In genomic region chr2:31213883-31214637, GRCh38 we compare ENCODE assay signal across 14 cellular contexts. TPM values are rescaled to one million over a fixed set of nuclear protein-coding genes. Genes with fewer than 3 reads are reported as not detected.
DNase-seq lines count a peak whose midpoint lies in the region; ATAC-seq, FAIRE-seq and TF ChIP-seq lines count a peak whose summit lies in the region.
"Had no signal": no experiment of that assay in that cellular context is flagged by ENCODE, and none has a peak within 500 bp of the region (broad histone marks: within the 10 kb centered on the region; RNA-seq: fewer than 3 reads in every experiment).

No MANE protein-coding gene starts in this region.

- H3K27me3 ChIP-seq in CD8-positive, alpha-beta T cell (ENCODE audit: insufficient read depth, low read length): no peaks in the 10 kb centered on the region
- no peaks in the 10 kb centered on the region for H3K27me3 ChIP-seq in Karpas-422 (ENCODE audit: low read length)
- no peaks in the 10 kb centered on the region for H3K27me3 ChIP-seq in GM12878 (replicated peaks in 1 of 2; ENCODE audit: control insufficient read depth in 2 of 2, insufficient read depth in 2 of 2, low read length in 1 of 2)
- H3K27me3 ChIP-seq in trophoblast cell (ENCODE audit: insufficient read depth, low read length): no peaks in the 10 kb centered on the region
- H3K27me3 ChIP-seq: Peyer's patch had no signal

- 21% methylated on average over 5 of the region's 5 CpGs for WGBS in GM12878 (ENCODE audit: insufficient coverage, insufficient replicate concordance, low lambda C conversion rate, missing lambda C conversion rate)
- no CpG with 5 or more reads among the region's 5 CpGs for WGBS in trophoblast cell (ENCODE audit: extremely low coverage, insufficient coverage, insufficient read length)

- peaks cover 10% of the 10 kb centered on the region for H3K4me1 Mint-ChIP-seq in CD8-positive, alpha-beta T cell (ENCODE audit: low read depth)

- in situ Hi-C loops in GM12878 (cut with MboI): no loop called here
- in situ Hi-C loops in G401 (cut with HindIII; ENCODE audit: low sequenced_read_pairs): no loop called here

- no peak overlapping the region for H3K4me3 Mint-ChIP-seq in CD8-positive, alpha-beta T cell

- no peaks in the 10 kb centered on the region for H3K36me3 Mint-ChIP-seq in CD8-positive, alpha-beta T cell

- no peak overlapping the region for H3K4ac ChIP-seq in trophoblast cell (ENCODE audit: low read depth, low read length)

- H3K79me1 ChIP-seq in trophoblast cell (ENCODE audit: low read length): peaks cover 2% of the 10 kb centered on the region

- CTCF ChIA-PET in CD8-positive, alpha-beta T cell (lab: Charles Lee): interaction anchor here (0.5 kb wide), 1 partner anchor 1049 kb away, joined by 3 read pairs; no protein-coding TSS in a partner anchor
- CTCF ChIA-PET in GM12878 (lab: Yijun Ruan, JAX): no interaction called here

- RAD21 ChIA-PET in GM12878 (lab: Charles Lee; ENCODE audit: unreplicated experiment): no interaction called here

- intact Hi-C loops in CD8-positive, alpha-beta T cell (cut with DNase I, micrococcal nuclease): no loop called here
- intact Hi-C loops in GM12878 (cut with micrococcal nuclease; ENCODE audit: unreplicated experiment): no loop called here

- no peak for TF ChIP-seq CTCF in CD8-positive, alpha-beta T cell (IDR thresholded peaks at IDR 0.05)
- TF ChIP-seq CTCF in GM12878 (IDR thresholded peaks at IDR 0.05 in 2 of 3, conservative IDR thresholded peaks at IDR 0.05 in 1 of 3; ENCODE audit: control insufficient read depth in 2 of 3, extremely low read depth in 1 of 3, insufficient read depth in 1 of 3, low read depth in 3 of 3, low read length in 3 of 3): no peak

- no TSS peak for BruUV-seq in GM12878 (replicated peaks; lab: Mats Ljungman, UMichigan)

- H2AK5ac ChIP-seq in trophoblast cell (ENCODE audit: low read length): no peak overlapping the region

- no peaks in the 10 kb centered on the region for H3K9me3 ChIP-seq in CD8-positive, alpha-beta T cell (ENCODE audit: low read length)
- H3K9me3 ChIP-seq in Karpas-422 (ENCODE audit: low read length): no peaks in the 10 kb centered on the region
- no peaks in the 10 kb centered on the region for H3K9me3 ChIP-seq in GM12878 (replicated peaks; ENCODE audit: control insufficient read depth, insufficient read depth, low read length)
- no peaks in the 10 kb centered on the region for H3K9me3 ChIP-seq in trophoblast cell (ENCODE audit: insufficient read depth, low read depth, low read length)
- H3K9me3 ChIP-seq: Peyer's patch had no signal

- ATAC-seq in CD8-positive, alpha-beta T cell: no peak
- ATAC-seq in GM12878: no peak
- ATAC-seq in HG03432 (IDR thresholded peaks at IDR 0.05; ENCODE audit: unreplicated experiment): no peak

- H3K23ac ChIP-seq in trophoblast cell (ENCODE audit: low read length): no peak overlapping the region

- no peak for TF ChIP-seq EP300 in GM12878 (IDR thresholded peaks at IDR 0.05; ENCODE audit: borderline replicate concordance in 1 of 2, control insufficient read depth in 1 of 2, low read depth in 2 of 2, low read length in 2 of 2)

- no peak overlapping the region for H3K18ac ChIP-seq in trophoblast cell (ENCODE audit: low read length)

- H3K9me3 Mint-ChIP-seq in CD8-positive, alpha-beta T cell: no peaks in the 10 kb centered on the region

- no peak overlapping the region for H4K8ac ChIP-seq in trophoblast cell (ENCODE audit: low read depth, low read length)

- SMC1A ChIA-PET in GM12878 (lab: Charles Lee; ENCODE audit: uncharacterized antibody, unreplicated experiment): interaction anchor here (1.1 kb wide), 1 partner anchor 13 kb away, joined by 3 read pairs; no protein-coding TSS in a partner anchor

- H3K27ac Mint-ChIP-seq in CD8-positive, alpha-beta T cell: peak overlapping the region; percentile 20

- H3K4me2 ChIP-seq in Karpas-422 (ENCODE audit: low read depth, low read length, poor library complexity, severe bottlenecking): peak overlapping the region; percentile 42
- no peak overlapping the region for H3K4me2 ChIP-seq in GM12878 (ENCODE audit: control insufficient read depth, insufficient read depth)
- H3K4me2 ChIP-seq in trophoblast cell (ENCODE audit: low read length): no peak overlapping the region

- H3K4me3 ChIP-seq in CD8-positive, alpha-beta T cell (ENCODE audit: low read depth, low read length): no peak overlapping the region
- H3K4me3 ChIP-seq in Karpas-422 (ENCODE audit: low read length) (no peak overlapping the region; the same call in 1 of the 2 replicates), GM12878 (no peak overlapping the region), trophoblast cell (ENCODE audit: low read depth, low read length) (no peak overlapping the region)
- H3K4me3 ChIP-seq: Peyer's patch had no signal

- H2AFZ ChIP-seq in Karpas-422 (ENCODE audit: low read length): 0 out of 2 replicates have a peak overlapping the region, but pooled peaks have one; percentile 2
- no peak overlapping the region for H2AFZ ChIP-seq in GM12878 (ENCODE audit: control insufficient read depth, low read depth, low read length)
- H2AFZ ChIP-seq in trophoblast cell (ENCODE audit: insufficient read depth, low read length, poor library complexity): no peak overlapping the region

- H3K36me3 ChIP-seq in CD8-positive, alpha-beta T cell (ENCODE audit: insufficient read depth, low read length): no peaks in the 10 kb centered on the region
- no peaks in the 10 kb centered on the region for H3K36me3 ChIP-seq in Karpas-422 (ENCODE audit: insufficient read depth, low read length)
- no peaks in the 10 kb centered on the region for H3K36me3 ChIP-seq in GM12878 (ENCODE audit: control insufficient read depth in 2 of 2, insufficient read depth in 2 of 2, low read length in 1 of 2)
- no peaks in the 10 kb centered on the region for H3K36me3 ChIP-seq in trophoblast cell (ENCODE audit: control insufficient read depth in 1 of 2, insufficient read depth in 2 of 2, low read length in 2 of 2)
- H3K36me3 ChIP-seq: Peyer's patch had no signal

- no peak for FAIRE-seq in GM12878 (lab: Jason Lieb, UNC)

- no peak for TF ChIP-seq POLR2A in GM12878 (IDR thresholded peaks at IDR 0.05; ENCODE audit: low read depth, low read length)

- H3K14ac ChIP-seq in trophoblast cell (ENCODE audit: low read length): no peak overlapping the region

- H3K9me2 ChIP-seq in Karpas-422 (replicated peaks; ENCODE audit: insufficient read depth, low read length): no peaks in the 10 kb centered on the region

- no peak overlapping the region for H4K12ac ChIP-seq in trophoblast cell (ENCODE audit: low read depth, low read length)

- H3K27ac ChIP-seq in CD8-positive, alpha-beta T cell (ENCODE audit: low read depth, low read length): no peak overlapping the region
- peak overlapping the region; percentile 57 for H3K27ac ChIP-seq in Karpas-422 (ENCODE audit: low read length)
- no peak overlapping the region for H3K27ac ChIP-seq in GM12878 (ENCODE audit: control insufficient read depth, insufficient read depth)
- H3K27ac ChIP-seq in trophoblast cell (ENCODE audit: low read depth, low read length): no peak overlapping the region

- no peak for DNase-seq in CD8-positive, alpha-beta T cell
- no peak for DNase-seq in Karpas-422
- DNase-seq in GM12878 (ENCODE audit: low read depth, low spot score): no peak
- DNase-seq in trophoblast cell: no peak
- no peak for DNase-seq in activated CD4-positive, alpha-beta T cell treated with anti-CD3 and anti-CD28 coated beads for 4 hours
- DNase-seq in G401 (ENCODE audit: low spot score): no peak
- DNase-seq in activated CD4-positive, alpha-beta T cell treated with anti-CD3 and anti-CD28 coated beads for 48 hours: no peak
- DNase-seq: ACHN, H7, NCI-H2107, NCI-H748 treated with DMSO at 0.1 percent for 48 hours, Peyer's patch, SIG-M5 had no signal

- H2BK5ac ChIP-seq in trophoblast cell (ENCODE audit: low read depth, low read length, poor library complexity): no peak overlapping the region

- H2BK12ac ChIP-seq in trophoblast cell (ENCODE audit: low read length): peak overlapping the region; percentile 28

- H3K9ac ChIP-seq in Karpas-422 (ENCODE audit: low read length): peak overlapping the region; percentile 34; the same call in 1 of the 2 replicates
- H3K9ac ChIP-seq in GM12878 (ENCODE audit: control insufficient read depth, insufficient read depth, low read length): no peak overlapping the region
- H3K9ac ChIP-seq in trophoblast cell (ENCODE audit: low read length): no peak overlapping the region

- no peak overlapping the region for H2BK120ac ChIP-seq in trophoblast cell (ENCODE audit: insufficient read depth, low read length, poor library complexity)

- H3K79me2 ChIP-seq in Karpas-422 (ENCODE audit: low read length) (no peaks in the 10 kb centered on the region), GM12878 (ENCODE audit: control insufficient read depth, insufficient read depth, low read length) (no peaks in the 10 kb centered on the region), trophoblast cell (ENCODE audit: control insufficient read depth, insufficient read depth, low read length, poor library complexity) (no peaks in the 10 kb centered on the region)

- H4K20me1 ChIP-seq in Karpas-422 (ENCODE audit: insufficient read depth, low read depth, low read length) (no peaks in the 10 kb centered on the region), GM12878 (ENCODE audit: control insufficient read depth, insufficient read depth) (no peaks in the 10 kb centered on the region)

- POLR2A ChIA-PET in CD8-positive, alpha-beta T cell (lab: Charles Lee): no interaction called here
- POLR2A ChIA-PET in GM12878 (lab: Charles Lee): interaction anchor here (0.9 kb wide), 1 partner anchor 46 kb away, joined by 3 read pairs; no protein-coding TSS in a partner anchor

- no peaks in the 10 kb centered on the region for H3K4me1 ChIP-seq in CD8-positive, alpha-beta T cell (ENCODE audit: insufficient read depth, low read length)
- H3K4me1 ChIP-seq in Karpas-422 (ENCODE audit: low read length) (peaks cover 65% of the 10 kb centered on the region), GM12878 (ENCODE audit: control insufficient read depth, insufficient read depth, low read length) (peaks cover 41% of the 10 kb centered on the region), trophoblast cell (ENCODE audit: control insufficient read depth in 1 of 2, insufficient read depth in 2 of 2, low read length in 2 of 2) (peaks cover 7 to 19% of the 10 kb centered on the region in 2 experiments)
- H3K4me1 ChIP-seq: Peyer's patch had no signal

- no peak overlapping the region for H4K91ac ChIP-seq in trophoblast cell (ENCODE audit: low read depth, low read length)

- TF ChIP-seq RAD21 in GM12878 (IDR thresholded peaks at IDR 0.05; ENCODE audit: insufficient read depth, low read depth, low read length): no peak

- H3K27me3 Mint-ChIP-seq in CD8-positive, alpha-beta T cell (ENCODE audit: low read depth): no peaks in the 10 kb centered on the region

RNA-seq across cellular contexts. Expression of gene CAPN14, which starts 3.3 kb away (rescaled TPM):
- under 1 TPM; 0.08 to 0.14 TPM for total RNA-seq in CD8-positive, alpha-beta T cell
- total RNA-seq in Karpas-422 (2014; rRNA removed; shearing (Covaris generic); ENCODE audit: low replicate concordance): 2.0 and 2.6 TPM in 2 replicates
- 2.8 and 3.2 TPM in 2 replicates for total RNA-seq in GM12878 (2013; cell fraction: nucleolus; rRNA removed)
- 1.1 and 1.4 TPM in 2 replicates for total RNA-seq in GM12878 (2014; rRNA removed)
- total RNA-seq in GM12878 (2014; rRNA removed; fragmentation: Illumina TruSeq; extraction: Trizol): 1.3 and 1.4 TPM in 2 replicates
- total RNA-seq in GM12878 (2021): 1.3 and 1.5 TPM in 2 replicates
- 0.16 TPM for polyA plus RNA-seq in GM12878 (2011; ENCODE audit: low read depth)
- polyA plus RNA-seq in GM12878 (2011; rRNA removed): 1.2 and 1.5 TPM in 2 replicates
- polyA plus RNA-seq in GM12878 (2011; cell fraction: cytosol; rRNA removed): 0.90 and 1.0 TPM in 2 replicates
- 2.1 and 2.2 TPM in 2 replicates for polyA plus RNA-seq in GM12878 (2011; cell fraction: nucleus; rRNA removed)
- polyA plus RNA-seq in GM12878 (2012): 0.29 and 0.34 TPM in 2 replicates
- 1.5 and 1.8 TPM in 2 replicates for polyA plus RNA-seq in GM12878 (2014; fragmentation: Illumina TruSeq; extraction: Trizol)
- under 1 TPM; 0.08 to 0.22 TPM for polyA plus RNA-seq in GM12878 (2014; fragmentation: Nextera tagmentation; extraction: Ambion mirVana)
- polyA plus RNA-seq in GM12878 (2014; rRNA removed): 1.4 TPM in 2 replicates
- polyA plus RNA-seq in GM12878 (2016; fragmentation: Nextera tagmentation; extraction: Ambion mirVana): under 1 TPM; 0.64 to 0.72 TPM
- polyA minus RNA-seq in GM12878 (2011; rRNA and poly(A)+ RNA removed): 1.2 and 1.4 TPM in 2 replicates
- polyA minus RNA-seq in GM12878 (2011; cell fraction: cytosol; rRNA and poly(A)+ RNA removed): 0.40 TPM in 1 of 2 replicates, not detected in the other
- 0.85 and 1.5 TPM in 2 replicates for polyA minus RNA-seq in GM12878 (2011; cell fraction: nucleus; rRNA and poly(A)+ RNA removed)
- 0.64 and 0.81 TPM in 2 replicates for polyA plus RNA-seq in trophoblast cell (2013)
- not detected in 2 replicates for total RNA-seq in G401 (2014; rRNA removed; shearing (Covaris generic))

RNA-seq across cellular contexts. Expression of gene EHD3, which starts 19.9 kb away (rescaled TPM):
- under 1 TPM; 0.81 to 0.95 TPM for total RNA-seq in CD8-positive, alpha-beta T cell
- total RNA-seq in Karpas-422 (2014; rRNA removed; shearing (Covaris generic); ENCODE audit: low replicate concordance): 152 and 200 TPM in 2 replicates
- total RNA-seq in GM12878 (2013; cell fraction: nucleolus; rRNA removed): 4.6 and 4.9 TPM in 2 replicates
- total RNA-seq in GM12878 (2014; rRNA removed) (10.0 and 10.2 TPM in 2 replicates), GM12878 (2014; rRNA removed; fragmentation: Illumina TruSeq; extraction: Trizol) (6.9 and 7.1 TPM in 2 replicates), GM12878 (2021) (10.8 and 10.9 TPM in 2 replicates)
- polyA plus RNA-seq in GM12878 (2011; ENCODE audit: low read depth): 0.89 TPM
- polyA plus RNA-seq in GM12878 (2011; rRNA removed) (3.4 and 6.1 TPM in 2 replicates), GM12878 (2014; fragmentation: Illumina TruSeq; extraction: Trizol) (6.6 and 9.3 TPM in 2 replicates), GM12878 (2014; fragmentation: Nextera tagmentation; extraction: Ambion mirVana) (1 to 10 TPM; 1.1 to 1.5 TPM), GM12878 (2014; rRNA removed) (9.4 and 9.8 TPM in 2 replicates), GM12878 (2016; fragmentation: Nextera tagmentation; extraction: Ambion mirVana) (1 to 10 TPM; 8.1 to 8.3 TPM)
- polyA plus RNA-seq in GM12878 (2011; cell fraction: cytosol; rRNA removed): 6.3 and 8.2 TPM in 2 replicates
- polyA plus RNA-seq in GM12878 (2011; cell fraction: nucleus; rRNA removed): 3.3 and 4.2 TPM in 2 replicates
- polyA plus RNA-seq in GM12878 (2012): 1.0 and 1.1 TPM in 2 replicates
- polyA minus RNA-seq in GM12878 (2011; rRNA and poly(A)+ RNA removed): 8.9 and 9.0 TPM in 2 replicates
- polyA minus RNA-seq in GM12878 (2011; cell fraction: cytosol; rRNA and poly(A)+ RNA removed): 2.1 and 3.1 TPM in 2 replicates
- 2.2 and 3.7 TPM in 2 replicates for polyA minus RNA-seq in GM12878 (2011; cell fraction: nucleus; rRNA and poly(A)+ RNA removed)
- polyA plus RNA-seq in trophoblast cell (2013): 26.5 and 29.5 TPM in 2 replicates
- total RNA-seq in G401 (2014; rRNA removed; shearing (Covaris generic)): 3.5 and 4.9 TPM in 2 replicates

Comparison
In these comparisons a context has a peak if more than half of its experiments do, and no peak if none do; other contexts are left out.
1. RNA of gene EHD3, which starts 19.9 kb away (total RNA-seq): 152 to 200 TPM in Karpas-422; 4.6 to 10.9 TPM in GM12878, 3.5 to 4.9 TPM in G401 and 0.81 to 0.95 TPM in CD8-positive, alpha-beta T cell; every median in the first group is over 10 times any median in the second.